10 cellular contexts compared by ENCODE assay signal in the genomic region with DNA sequence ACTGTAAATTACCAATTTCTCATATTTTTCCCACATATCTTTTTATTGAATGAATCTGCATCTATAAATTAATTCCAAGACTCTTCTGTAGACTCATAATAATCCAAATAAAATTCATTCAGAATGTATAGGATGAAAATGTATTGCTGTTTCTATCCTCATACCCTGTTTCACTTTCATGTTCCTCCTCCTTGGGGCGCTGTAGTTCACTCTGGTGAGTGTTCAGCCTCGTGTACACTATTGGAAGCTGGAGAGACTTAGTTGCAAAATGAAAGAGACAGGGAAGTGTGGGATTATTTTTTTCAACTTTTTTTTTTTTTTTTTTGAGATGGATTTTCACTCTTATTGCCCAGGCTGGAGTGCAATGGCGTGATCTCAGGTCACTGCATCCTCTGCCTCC.
DNase-seq lines count a peak whose midpoint lies in the region; ATAC-seq and TF ChIP-seq lines count a peak whose summit lies in the region.
"Had no signal": no experiment of that assay in that cellular context is flagged by ENCODE, and none has a peak within 500 bp of the region (broad histone marks: within the 10 kb centered on the region; RNA-seq: fewer than 3 reads in every experiment).

No MANE protein-coding gene starts in this region.

- H3K9me2 ChIP-seq in GM23248 (ENCODE audit: insufficient read depth) (no peaks in the 10 kb centered on the region), OCI-LY7 (ENCODE audit: insufficient read depth, low read length) (no peaks in the 10 kb centered on the region)

- H4K20me1 ChIP-seq in GM23248 (ENCODE audit: insufficient read depth) (no peaks in the 10 kb centered on the region), OCI-LY7 (ENCODE audit: insufficient read depth, low read length) (no peaks in the 10 kb centered on the region)

- POLR2A ChIA-PET in OCI-LY7 (lab: Charles Lee), result interaction anchor here (0.6 to 0.7 kb wide), 3 partner anchors 49 to 1434 kb away, joined by 3 to 6 read pairs (median 5); no protein-coding TSS in a partner anchor

- peak; percentile 52; the same call in 1 of the 2 replicates for TF ChIP-seq CTCF in OCI-LY7 (conservative IDR thresholded peaks at IDR 0.05; ENCODE audit: low read length)
- TF ChIP-seq CTCF in foreskin keratinocyte (conservative IDR thresholded peaks at IDR 0.05), result peak; percentile 59
- TF ChIP-seq CTCF in Calu3 (IDR thresholded peaks at IDR 0.05; ENCODE audit: unreplicated experiment), result no peak

- DNase-seq in D341Med (ENCODE audit: low spot score) (peak; percentile 27), GM23248 (peak; percentile 21), OCI-LY7 (ENCODE audit: low spot score) (no peak), foreskin keratinocyte (no peak), Calu3 (no peak)
- no peak for DNase-seq in activated T-cell treated with anti-CD3 and anti-CD28 coated beads, Interleukin-2, amount 50 U/mL, for 1 hour
- DNase-seq in activated naive CD4-positive, alpha-beta T cell (lab: John Stamatoyannopoulos, UW), result no peak
- DNase-seq: amniotic stem cell, T-helper 1 cell had no signal

- in situ Hi-C loops in GM23248 (cut with MboI), result loop anchor here (25.0 kb wide), 2 partner anchors 1468 to 1893 kb away; no protein-coding TSS in a partner anchor

- H3K27ac Mint-ChIP-seq in Calu3 (ENCODE audit: unreplicated experiment), result no peak overlapping the region

- 14 to 16% methylated on average over 3 of the region's 3 CpGs for WGBS in GM23248 (ENCODE audit: low coverage in 1 of 2, low lambda C conversion rate in 2 of 2, missing lambda C conversion rate in 2 of 2), 2 experiments

- H3K27me3 Mint-ChIP-seq in Calu3 (ENCODE audit: unreplicated experiment), result no peaks in the 10 kb centered on the region

- intact Hi-C loops in OCI-LY7 (cut with micrococcal nuclease; ENCODE audit: unreplicated experiment) (loop anchor here (5.0 to 10.0 kb wide), 3 partner anchors 856 to 1908 kb away; no protein-coding TSS in a partner anchor), Calu3 (cut with micrococcal nuclease; ENCODE audit: unreplicated experiment) (loop anchor here (5.0 to 10.0 kb wide), 6 partner anchors 153 to 1983 kb away; no protein-coding TSS in a partner anchor)

- no peaks in the 10 kb centered on the region for H3F3A ChIP-seq in GM23248 (ENCODE audit: insufficient read depth)

- CTCF ChIA-PET in OCI-LY7 (lab: Charles Lee; ENCODE audit: unreplicated experiment), result no interaction called here
- CTCF ChIA-PET in Calu3 (lab: Charles Lee), result no interaction called here

- no peaks in the 10 kb centered on the region for H3K79me2 ChIP-seq in GM23248 (ENCODE audit: insufficient read depth)
- no peaks in the 10 kb centered on the region for H3K79me2 ChIP-seq in OCI-LY7 (ENCODE audit: insufficient read depth, low read depth, low read length)

- H3K9me3 ChIP-seq in GM23248 (ENCODE audit: low read depth) (no peaks in the 10 kb centered on the region), OCI-LY7 (ENCODE audit: low read length) (no peaks in the 10 kb centered on the region)

- H3K4me3 ChIP-seq in GM23248, result no peak overlapping the region
- no peak overlapping the region for H3K4me3 ChIP-seq in OCI-LY7 (ENCODE audit: low read depth, low read length, poor library complexity, severe bottlenecking)

- H3K27me3 ChIP-seq in GM23248 (replicated peaks; ENCODE audit: insufficient read depth), result no peaks in the 10 kb centered on the region
- no peaks in the 10 kb centered on the region for H3K27me3 ChIP-seq in foreskin keratinocyte

- peaks cover 5% of the 10 kb centered on the region for H3K4me1 Mint-ChIP-seq in Calu3 (ENCODE audit: low read depth, unreplicated experiment)

- H3K4me2 ChIP-seq in GM23248 (ENCODE audit: unreplicated experiment) (no peak overlapping the region), OCI-LY7 (ENCODE audit: low read length) (no peak overlapping the region)

- H3K9me3 Mint-ChIP-seq in Calu3 (ENCODE audit: low read depth, unreplicated experiment), result no peaks in the 10 kb centered on the region

- H3K36me3 ChIP-seq in GM23248 (ENCODE audit: low read depth), result no peaks in the 10 kb centered on the region
- H3K36me3 ChIP-seq in OCI-LY7 (ENCODE audit: insufficient read depth, low read length), result no peaks in the 10 kb centered on the region

- ATAC-seq in foreskin keratinocyte (peak; percentile 58), HG03045 (IDR thresholded peaks at IDR 0.05; ENCODE audit: unreplicated experiment) (no peak)

- H3K9ac ChIP-seq in GM23248, result no peak overlapping the region

- H3K27ac ChIP-seq in GM23248 (no peak overlapping the region), OCI-LY7 (ENCODE audit: low read depth, low read length, poor library complexity, severe bottlenecking) (no peak overlapping the region), foreskin keratinocyte (no peak overlapping the region)

- H3K36me3 Mint-ChIP-seq in Calu3 (ENCODE audit: insufficient read depth, unreplicated experiment), result no peaks in the 10 kb centered on the region

- H3K4me1 ChIP-seq in GM23248 (ENCODE audit: insufficient read depth) (no peaks in the 10 kb centered on the region), OCI-LY7 (ENCODE audit: insufficient read depth, low read length, poor library complexity, severe bottlenecking) (no peaks in the 10 kb centered on the region), foreskin keratinocyte (no peaks in the 10 kb centered on the region)

- no peak overlapping the region for H2AFZ ChIP-seq in GM23248
- H2AFZ ChIP-seq in OCI-LY7 (ENCODE audit: low read length), result no peak overlapping the region

- no TSS peak for BruUV-seq in OCI-LY7 (replicated peaks; lab: Mats Ljungman, UMichigan)
- no TSS peak for BruUV-seq in Calu3 (replicated peaks; lab: Mats Ljungman, UMichigan)

- H3K4me3 Mint-ChIP-seq in Calu3 (ENCODE audit: low read depth, unreplicated experiment), result no peak overlapping the region

Comparison
In these comparisons a context has a peak if more than half of its experiments do, and no peak if none do; other contexts are left out.
1. DNase-seq: peak in D341Med (single experiment) and GM23248 (single experiment); none in OCI-LY7 (single experiment), foreskin keratinocyte (0 of 2), activated T-cell treated with anti-CD3 and anti-CD28 coated beads, Interleukin-2, amount 50 U/mL, for 1 hour (single experiment), Calu3 (single experiment) and activated naive CD4-positive, alpha-beta T cell (0 of 4).